In genomic region chr19:5049561-5049960, GRCh38 we compare ENCODE assay signal across 13 cellular contexts.
A peak's percentile ranks its signal among the peaks of the same experiment; 100 is the strongest.
DNase-seq lines count a peak whose midpoint lies in the region; ATAC-seq and TF ChIP-seq lines count a peak whose summit lies in the region.
"Had no signal": no experiment of that assay in that cellular context is flagged by ENCODE, and none has a peak within 500 bp of the region (broad histone marks: within the 10 kb centered on the region; RNA-seq: fewer than 3 reads in every experiment).

No MANE protein-coding gene starts in this region.

- H2BK12ac ChIP-seq in neuronal stem cell (ENCODE audit: low read length) = peak overlapping the region; percentile 30

- no peak for TF ChIP-seq POLR2A in vagina (IDR thresholded peaks at IDR 0.05)

- no CpG with 5 or more reads among the region's 9 CpGs for WGBS in neuronal stem cell (ENCODE audit: extremely low coverage in 2 of 2, insufficient read length in 2 of 2, insufficient replicate concordance in 1 of 2), 2 donors

- ATAC-seq in GM18502 (IDR thresholded peaks at IDR 0.05; ENCODE audit: poor library complexity, unreplicated experiment) = no peak
- ATAC-seq in GM18868 (IDR thresholded peaks at IDR 0.05; ENCODE audit: unreplicated experiment) = no peak

- peak overlapping the region; percentile 94 for H3K14ac ChIP-seq in neuronal stem cell (ENCODE audit: low read length)

- H2AFZ ChIP-seq in neuronal stem cell (ENCODE audit: low read length) = no peak overlapping the region

- peak overlapping the region; percentile 93 for H2BK5ac ChIP-seq in neuronal stem cell (ENCODE audit: low read length)

- no peaks in the 10 kb centered on the region for H3K9me3 ChIP-seq in cardiac muscle cell (ENCODE audit: low read depth)
- no peaks in the 10 kb centered on the region for H3K9me3 ChIP-seq in neuronal stem cell (replicated peaks in 1 of 2; ENCODE audit: control insufficient read depth in 2 of 2, insufficient read depth in 1 of 2, low read depth in 1 of 2, low read length in 2 of 2)
- H3K9me3 ChIP-seq in vagina = no peaks in the 10 kb centered on the region

- H3K23ac ChIP-seq in neuronal stem cell (ENCODE audit: low read depth, low read length, poor library complexity) = no peak overlapping the region

- H3K27me3 ChIP-seq in cardiac muscle cell (no peaks in the 10 kb centered on the region), neuronal stem cell (ENCODE audit: control insufficient read depth in 3 of 3, insufficient read depth in 3 of 3, low read depth in 1 of 3, low read length in 3 of 3) (no peaks in the 10 kb centered on the region), vagina (no peaks in the 10 kb centered on the region)

- no peak overlapping the region for H3K9ac ChIP-seq in neuronal stem cell (ENCODE audit: low read depth, low read length, poor library complexity)
- H3K9ac ChIP-seq: KMS-11 had no signal

- H3K36me3 ChIP-seq in cardiac muscle cell (peaks cover 14% of the 10 kb centered on the region), neuronal stem cell (replicated peaks in 1 of 2; ENCODE audit: control insufficient read depth in 2 of 2, insufficient read depth in 2 of 2, low read length in 2 of 2) (peaks cover 13 to 55% of the 10 kb centered on the region in 2 donors), vagina (peaks cover 0 to 13% of the 10 kb centered on the region in 2 donors)

- no peak overlapping the region for H4K91ac ChIP-seq in neuronal stem cell (ENCODE audit: low read depth, low read length, poor library complexity)

- intact Hi-C loops in cardiac septum (cut with DNase I) = loop anchor here (5.0 kb wide), 2 partner anchors 93 to 528 kb away; no protein-coding TSS in a partner anchor
- intact Hi-C loops in vagina (cut with DNase I) = loop anchor here (5.0 kb wide), 3 partner anchors 78 to 528 kb away; no protein-coding TSS in a partner anchor
- intact Hi-C loops in posterior cingulate gyrus (cut with DNase I) = loop anchor here (2.0 to 10.0 kb wide), 2 partner anchors 285 to 529 kb away; no protein-coding TSS in a partner anchor

- H2BK120ac ChIP-seq in neuronal stem cell (ENCODE audit: low read depth, low read length) = no peak overlapping the region

- H3K4me1 ChIP-seq in cardiac muscle cell (ENCODE audit: low read depth) = peaks cover 14% of the 10 kb centered on the region
- H3K4me1 ChIP-seq in neuronal stem cell (ENCODE audit: control insufficient read depth in 2 of 2, insufficient read depth in 1 of 2, low read depth in 1 of 2, low read length in 2 of 2) = peaks cover 9 to 20% of the 10 kb centered on the region in 2 donors
- peaks cover 55% of the 10 kb centered on the region for H3K4me1 ChIP-seq in vagina

- H2AK5ac ChIP-seq in neuronal stem cell (ENCODE audit: low read depth, low read length) = peak overlapping the region; percentile 100

- peak overlapping the region; percentile 80 for H3K18ac ChIP-seq in neuronal stem cell (ENCODE audit: low read length)

- H3K27ac ChIP-seq in cardiac muscle cell (peak overlapping the region; percentile 75), cingulate gyrus (ENCODE audit: low read depth, low read length) (peak overlapping the region; percentile 39), neuronal stem cell (replicated peaks; ENCODE audit: low read length) (no peak overlapping the region), vagina (peak overlapping the region; percentile 78)
- H3K27ac ChIP-seq: KMS-11 had no signal

- H4K8ac ChIP-seq in neuronal stem cell (ENCODE audit: low read depth, low read length) = no peak overlapping the region

- H2BK15ac ChIP-seq in neuronal stem cell (ENCODE audit: low read length) = peak overlapping the region; percentile 14

- H3K79me1 ChIP-seq in neuronal stem cell (ENCODE audit: low read depth, low read length) = peaks cover 23% of the 10 kb centered on the region

- no peak overlapping the region for H3K4ac ChIP-seq in neuronal stem cell (ENCODE audit: low read length)

- DNase-seq in cardiac muscle cell (ENCODE audit: low read depth in 1 of 2, low spot score in 1 of 2) = no peak
- no peak for DNase-seq in cardiac septum (ENCODE audit: low spot score)
- DNase-seq in neuronal stem cell (ENCODE audit: low spot score) = no peak
- no peak for DNase-seq in vagina (ENCODE audit: extremely low spot score in 2 of 2)
- DNase-seq in posterior cingulate gyrus = no peak
- DNase-seq: AML-193; CD4-positive, alpha-beta T cell; MM.1S; NCI-H1105 had no signal

- TF ChIP-seq CTCF in cardiac muscle cell (IDR thresholded peaks at IDR 0.05; ENCODE audit: low read depth, low read length) = no peak
- TF ChIP-seq CTCF in vagina (IDR thresholded peaks at IDR 0.05) = no peak

- H3K4me2 ChIP-seq in neuronal stem cell (ENCODE audit: insufficient read depth, low read length, poor library complexity, severe bottlenecking) = no peak overlapping the region
- H3K4me2 ChIP-seq: KMS-11 had no signal

- no peak overlapping the region for H3K4me3 ChIP-seq in cardiac muscle cell
- no peak overlapping the region for H3K4me3 ChIP-seq in neuronal stem cell (ENCODE audit: low read length in 2 of 2)
- H3K4me3 ChIP-seq in vagina = peak overlapping the region in 1 of 2 donors; percentile 21
